In the genomic region with DNA sequence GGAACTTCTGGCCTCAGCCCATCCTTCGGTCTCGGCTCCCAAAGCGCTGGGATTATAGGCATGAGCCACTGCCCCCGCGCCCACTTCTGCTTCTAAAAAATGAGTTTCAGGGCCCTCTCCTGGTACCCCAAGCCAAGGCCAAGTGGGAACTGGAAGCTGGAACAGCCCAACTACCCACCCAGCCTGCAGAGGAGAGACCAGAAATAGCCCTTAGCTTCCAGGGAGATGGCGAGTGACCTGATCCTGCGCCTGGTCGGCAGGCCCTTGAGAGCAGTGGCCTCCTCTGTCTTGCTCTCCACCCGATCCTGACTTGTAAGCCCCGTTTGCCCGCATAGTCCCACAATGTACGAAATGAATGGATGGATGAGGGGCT, we compare ENCODE assay signal across 9 cellular contexts. TPM values are rescaled to one million over a fixed set of nuclear protein-coding genes. Genes with fewer than 3 reads are reported as not detected.
DNase-seq lines count a peak whose midpoint lies in the region; ATAC-seq and TF ChIP-seq lines count a peak whose summit lies in the region.
"Had no signal": no experiment of that assay in that cellular context is flagged by ENCODE, and none has a peak within 500 bp of the region (broad histone marks: within the 10 kb centered on the region; RNA-seq: fewer than 3 reads in every experiment).

No MANE protein-coding gene starts in this region.

- H3K4me1 ChIP-seq in muscle layer of duodenum (ENCODE audit: control insufficient read depth in 1 of 2, insufficient read depth in 2 of 2, low read length in 2 of 2) (peaks cover 14% of the 10 kb centered on the region in 2 donors), mucosa of descending colon (ENCODE audit: low read depth) (peaks cover 26% of the 10 kb centered on the region)

- no peaks in the 10 kb centered on the region for H3K36me3 ChIP-seq in muscle layer of duodenum (ENCODE audit: control insufficient read depth in 1 of 2, insufficient read depth in 2 of 2, low read length in 2 of 2)
- H3K36me3 ChIP-seq in mucosa of descending colon (ENCODE audit: low read depth), result no peaks in the 10 kb centered on the region
- H3K36me3 ChIP-seq: cardiac muscle cell had no signal

- no peak for ATAC-seq in mucosa of descending colon

- peaks cover 6% of the 10 kb centered on the region for H3K4me1 Mint-ChIP-seq in activated naive CD8-positive, alpha-beta T cell (ENCODE audit: low read depth)
- peaks cover 5% of the 10 kb centered on the region for H3K4me1 Mint-ChIP-seq in activated naive CD8-positive, alpha-beta T cell treated with anti-CD3 and anti-CD28 coated beads for 36 hours
- H3K4me1 Mint-ChIP-seq in brain (peaks cover 15% of the 10 kb centered on the region), type B pancreatic cell (ENCODE audit: unreplicated experiment) (peaks cover 13% of the 10 kb centered on the region)

- no peaks in the 10 kb centered on the region for H3K9me3 ChIP-seq in muscle layer of duodenum (ENCODE audit: control insufficient read depth in 1 of 2, low read length in 2 of 2)
- no peaks in the 10 kb centered on the region for H3K9me3 ChIP-seq in mucosa of descending colon

- H3K27ac ChIP-seq in muscle layer of duodenum (ENCODE audit: low read length), result peak overlapping the region; percentile 78
- H3K27ac ChIP-seq: cardiac muscle cell had no signal

- peaks cover 15% of the 10 kb centered on the region for H3K27me3 Mint-ChIP-seq in activated naive CD8-positive, alpha-beta T cell
- peaks cover 52% of the 10 kb centered on the region for H3K27me3 Mint-ChIP-seq in activated naive CD8-positive, alpha-beta T cell treated with anti-CD3 and anti-CD28 coated beads for 36 hours
- peaks cover 15% of the 10 kb centered on the region for H3K27me3 Mint-ChIP-seq in brain
- peaks cover 15% of the 10 kb centered on the region for H3K27me3 Mint-ChIP-seq in type B pancreatic cell

- H3K27ac Mint-ChIP-seq in activated naive CD8-positive, alpha-beta T cell, result no peak overlapping the region
- no peak overlapping the region for H3K27ac Mint-ChIP-seq in activated naive CD8-positive, alpha-beta T cell treated with anti-CD3 and anti-CD28 coated beads for 36 hours
- no peak overlapping the region for H3K27ac Mint-ChIP-seq in brain
- H3K27ac Mint-ChIP-seq in type B pancreatic cell, result peak overlapping the region; percentile 94

- intact Hi-C loops in mucosa of descending colon (cut with DNase I, micrococcal nuclease), result loop anchor here in 1 of 2 donors (5.0 kb wide), 1 partner anchor 82 kb away; no protein-coding TSS in a partner anchor

- H3K36me3 Mint-ChIP-seq in activated naive CD8-positive, alpha-beta T cell, result no peaks in the 10 kb centered on the region
- no peaks in the 10 kb centered on the region for H3K36me3 Mint-ChIP-seq in activated naive CD8-positive, alpha-beta T cell treated with anti-CD3 and anti-CD28 coated beads for 36 hours
- H3K36me3 Mint-ChIP-seq in brain (no peaks in the 10 kb centered on the region), type B pancreatic cell (no peaks in the 10 kb centered on the region)

- H3K27me3 ChIP-seq in muscle layer of duodenum (ENCODE audit: low read depth, low read length), result no peaks in the 10 kb centered on the region

- H3K4me3 ChIP-seq in muscle layer of duodenum (ENCODE audit: low read depth in 1 of 2, low read length in 2 of 2) (no peak overlapping the region), mucosa of descending colon (no peak overlapping the region), foreskin fibroblast (ENCODE audit: low read depth in 1 of 2, low read length in 2 of 2) (no peak overlapping the region)

- H3K9me3 Mint-ChIP-seq in activated naive CD8-positive, alpha-beta T cell (ENCODE audit: low read depth), result no peaks in the 10 kb centered on the region
- no peaks in the 10 kb centered on the region for H3K9me3 Mint-ChIP-seq in activated naive CD8-positive, alpha-beta T cell treated with anti-CD3 and anti-CD28 coated beads for 36 hours
- H3K9me3 Mint-ChIP-seq in brain (peaks cover 0 to 11% (median 0%) of the 10 kb centered on the region in 5 experiments), type B pancreatic cell (no peaks in the 10 kb centered on the region)

- H3K4me3 Mint-ChIP-seq in activated naive CD8-positive, alpha-beta T cell, result peak overlapping the region; percentile 53
- no peak overlapping the region for H3K4me3 Mint-ChIP-seq in activated naive CD8-positive, alpha-beta T cell treated with anti-CD3 and anti-CD28 coated beads for 36 hours
- H3K4me3 Mint-ChIP-seq in brain, result peak overlapping the region; percentile 33 to 65 (median 54)
- peak overlapping the region; percentile 62 for H3K4me3 Mint-ChIP-seq in type B pancreatic cell

- no peak for DNase-seq in activated naive CD8-positive, alpha-beta T cell treated with anti-CD3 and anti-CD28 coated beads for 36 hours
- DNase-seq in type B pancreatic cell (ENCODE audit: extremely low spot score, unreplicated experiment) (no peak), mucosa of descending colon (no peak), foreskin fibroblast (no peak), NCI-H524 treated with DMSO at 0.1 percent for 48 hours (lab: John Stamatoyannopoulos, UW) (no peak)

- TF ChIP-seq CTCF in brain (conservative IDR thresholded peaks at IDR 0.05) (no peak), type B pancreatic cell (conservative IDR thresholded peaks at IDR 0.05) (no peak), mucosa of descending colon (IDR thresholded peaks at IDR 0.05) (no peak), foreskin fibroblast (IDR thresholded peaks at IDR 0.05; ENCODE audit: low read depth, low read length) (no peak)

RNA-seq across cellular contexts. Expression of a gene that starts 31.2 kb away (rescaled TPM):
- under 1 TPM; 0.10 to 0.52 TPM for total RNA-seq in activated naive CD8-positive, alpha-beta T cell treated with anti-CD3 and anti-CD28 coated beads for 36 hours
- polyA plus RNA-seq in brain (ENCODE audit: insufficient read depth, low read depth, low replicate concordance), result 2.3 TPM
- total RNA-seq in type B pancreatic cell (ENCODE audit: low replicate concordance), result 32.4 and 115 TPM in 2 replicates
- total RNA-seq in mucosa of descending colon, result 100 to 1,000 TPM in 2 of 3 donors, 10 to 100 TPM in 1; 90.4 to 190 (median 128) TPM

Comparison
In these comparisons a context has a peak if more than half of its experiments do, and no peak if none do; other contexts are left out.
1. RNA of a gene that starts 31.2 kb away (total RNA-seq): 90.4 to 190 TPM in mucosa of descending colon and 32.4 to 115 TPM in type B pancreatic cell; 0.10 to 0.52 TPM in activated naive CD8-positive, alpha-beta T cell treated with anti-CD3 and anti-CD28 coated beads for 36 hours; every median in the first group is over 10 times any median in the second.